ENCODE assay signal across 1 cellular context in the genomic region with DNA sequence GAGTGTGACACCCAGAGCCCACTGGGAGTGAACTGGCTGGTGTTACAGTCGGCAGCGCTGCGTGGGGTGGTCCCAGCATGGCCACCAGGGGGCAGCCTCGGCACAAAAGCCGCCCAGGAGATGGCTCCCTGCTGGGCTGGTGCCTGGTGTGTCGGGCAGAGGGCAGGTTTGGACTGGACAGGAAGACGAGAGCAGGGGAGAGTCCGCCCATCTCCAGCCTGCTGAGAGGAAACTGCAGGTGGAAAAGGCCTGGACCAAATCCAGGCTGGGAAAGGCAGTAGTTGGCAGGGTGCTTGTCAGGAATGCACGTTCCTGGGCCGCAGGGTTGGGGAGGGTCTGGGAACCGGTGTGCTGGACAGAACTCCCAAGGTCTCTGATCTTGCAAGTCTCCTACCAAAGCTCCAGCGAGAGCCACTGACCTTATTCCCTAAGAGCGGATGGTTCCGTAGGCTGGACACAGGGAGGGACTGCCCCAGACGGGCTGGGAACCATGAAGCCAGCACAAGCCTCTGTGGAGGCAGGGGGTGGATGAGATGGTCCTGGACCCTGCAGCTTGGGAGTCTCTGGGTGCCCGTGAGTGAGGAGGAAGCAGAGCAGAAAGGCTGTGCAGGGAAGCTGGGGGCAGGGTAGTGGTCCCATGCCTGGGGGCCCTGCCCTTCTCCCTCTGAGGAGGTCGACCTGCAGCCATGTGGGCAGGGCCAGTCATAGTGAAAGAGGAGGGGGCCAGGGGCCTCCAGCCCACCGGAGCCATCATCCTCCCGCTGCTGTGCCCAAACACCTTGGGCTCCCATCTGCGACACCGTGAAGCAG.
TF ChIP-seq lines count a peak whose summit lies in the region.

No MANE protein-coding gene starts in this region.

TF ChIP-seq in GM23338, 12 proteins besides CTCF, POLR2A, EP300 and RAD21 (continued from another document):
- TF ChIP-seq ZNF462 (CRISPR knock-in tag; IDR thresholded peaks at IDR 0.05): no peak
- no peak for TF ChIP-seq EZH2 (IDR thresholded peaks at IDR 0.05; ENCODE audit: low read depth, unreplicated experiment)
- no peak for TF ChIP-seq EZH2phosphoT487 (IDR thresholded peaks at IDR 0.05; ENCODE audit: unreplicated experiment)
- TF ChIP-seq CREB1 (CRISPR knock-in tag; IDR thresholded peaks at IDR 0.05; ENCODE audit: low read depth): no peak
